Comparison of ENCODE assay signal across 2 cellular contexts in genomic region chr2:219565130-219566080, GRCh38.
TF ChIP-seq lines count a peak whose summit lies in the region.

No MANE protein-coding gene starts in this region.

TF ChIP-seq in HEK293, 187 proteins besides CTCF, POLR2A, EP300 and RAD21:
- TF ChIP-seq ZNF701 (tag by site-specific recombination; IDR thresholded peaks at IDR 0.05) (no peak), ZNF707 (tag by site-specific recombination; IDR thresholded peaks at IDR 0.05) (no peak), SP7 (tag by site-specific recombination; IDR thresholded peaks at IDR 0.05) (no peak), ZBTB21 (tag by site-specific recombination; IDR thresholded peaks at IDR 0.05) (no peak), SCRT1 (tag by site-specific recombination; IDR thresholded peaks at IDR 0.05; ENCODE audit: borderline replicate concordance) (0 out of 2 replicates have a peak, but pooled peaks have one; percentile 19), BCL11A (tag by site-specific recombination; IDR thresholded peaks at IDR 0.05; ENCODE audit: low read depth) (no peak), SCRT2 (tag by site-specific recombination; IDR thresholded peaks at IDR 0.05) (peak; percentile 59; the same call in 1 of the 2 replicates), ZNF561 (tag by site-specific recombination; IDR thresholded peaks at IDR 0.05; ENCODE audit: borderline replicate concordance) (no peak), ZNF664 (tag by site-specific recombination; IDR thresholded peaks at IDR 0.05) (no peak), ZNF521 (tag by site-specific recombination; IDR thresholded peaks at IDR 0.05) (no peak), MYNN (tag by site-specific recombination; IDR thresholded peaks at IDR 0.05; ENCODE audit: borderline replicate concordance) (no peak)
- TF ChIP-seq, protein P1, sequence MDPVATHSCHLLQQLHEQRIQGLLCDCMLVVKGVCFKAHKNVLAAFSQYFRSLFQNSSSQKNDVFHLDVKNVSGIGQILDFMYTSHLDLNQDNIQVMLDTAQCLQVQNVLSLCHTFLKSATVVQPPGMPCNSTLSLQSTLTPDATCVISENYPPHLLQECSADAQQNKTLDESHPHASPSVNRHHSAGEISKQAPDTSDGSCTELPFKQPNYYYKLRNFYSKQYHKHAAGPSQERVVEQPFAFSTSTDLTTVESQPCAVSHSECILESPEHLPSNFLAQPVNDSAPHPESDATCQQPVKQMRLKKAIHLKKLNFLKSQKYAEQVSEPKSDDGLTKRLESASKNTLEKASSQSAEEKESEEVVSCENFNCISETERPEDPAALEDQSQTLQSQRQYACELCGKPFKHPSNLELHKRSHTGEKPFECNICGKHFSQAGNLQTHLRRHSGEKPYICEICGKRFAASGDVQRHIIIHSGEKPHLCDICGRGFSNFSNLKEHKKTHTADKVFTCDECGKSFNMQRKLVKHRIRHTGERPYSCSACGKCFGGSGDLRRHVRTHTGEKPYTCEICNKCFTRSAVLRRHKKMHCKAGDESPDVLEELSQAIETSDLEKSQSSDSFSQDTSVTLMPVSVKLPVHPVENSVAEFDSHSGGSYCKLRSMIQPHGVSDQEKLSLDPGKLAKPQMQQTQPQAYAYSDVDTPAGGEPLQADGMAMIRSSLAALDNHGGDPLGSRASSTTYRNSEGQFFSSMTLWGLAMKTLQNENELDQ (tag by site-specific recombination; IDR thresholded peaks at IDR 0.05; ENCODE audit: low read depth), result no peak

TF ChIP-seq in H1, 55 proteins besides CTCF, POLR2A, EP300 and RAD21 (continues in another document):
- TF ChIP-seq SIRT6 (IDR thresholded peaks at IDR 0.05; ENCODE audit: low read length), result no peak
- peak in 1 of 2 experiments; percentile 46; a peak in 1 of 4 replicates for TF ChIP-seq SIN3A (conservative IDR thresholded peaks at IDR 0.05 in 1 of 2, IDR thresholded peaks at IDR 0.05 in 1 of 2; ENCODE audit: low read depth in 1 of 2, low read length in 2 of 2)
- TF ChIP-seq JUND (IDR thresholded peaks at IDR 0.05; ENCODE audit: low read length), result peak; percentile 6; the same call in 1 of the 2 replicates
- TF ChIP-seq TAF1 (IDR thresholded peaks at IDR 0.05; ENCODE audit: low read depth, low read length), result peak; percentile 65
- TF ChIP-seq SP1 (IDR thresholded peaks at IDR 0.05; ENCODE audit: low read depth, low read length), result peak; percentile 87
- TF ChIP-seq BACH1 (IDR thresholded peaks at IDR 0.05; ENCODE audit: low read length), result peak; percentile 27; the same call in 1 of the 2 replicates
- TF ChIP-seq CHD2 (IDR thresholded peaks at IDR 0.05; ENCODE audit: low read length), result no peak
- TF ChIP-seq HDAC6 (IDR thresholded peaks at IDR 0.05; ENCODE audit: low read depth, low read length), result no peak
- TF ChIP-seq, protein P2, sequence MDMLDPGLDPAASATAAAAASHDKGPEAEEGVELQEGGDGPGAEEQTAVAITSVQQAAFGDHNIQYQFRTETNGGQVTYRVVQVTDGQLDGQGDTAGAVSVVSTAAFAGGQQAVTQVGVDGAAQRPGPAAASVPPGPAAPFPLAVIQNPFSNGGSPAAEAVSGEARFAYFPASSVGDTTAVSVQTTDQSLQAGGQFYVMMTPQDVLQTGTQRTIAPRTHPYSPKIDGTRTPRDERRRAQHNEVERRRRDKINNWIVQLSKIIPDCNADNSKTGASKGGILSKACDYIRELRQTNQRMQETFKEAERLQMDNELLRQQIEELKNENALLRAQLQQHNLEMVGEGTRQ (IDR thresholded peaks at IDR 0.05; ENCODE audit: low read length), result no peak
- TF ChIP-seq SP2 (IDR thresholded peaks at IDR 0.05; ENCODE audit: low read length), result no peak
- peak; percentile 80; the same call in 1 of the 2 replicates for TF ChIP-seq RBBP5 (IDR thresholded peaks at IDR 0.05; ENCODE audit: borderline replicate concordance, low read depth, low read length)
- TF ChIP-seq YY1 (IDR thresholded peaks at IDR 0.05; ENCODE audit: low read depth, low read length), result peak; percentile 76; the same call in 1 of the 2 replicates
- TF ChIP-seq CHD1 (IDR thresholded peaks at IDR 0.05; ENCODE audit: low read depth, low read length), result no peak
- TF ChIP-seq KDM4A (IDR thresholded peaks at IDR 0.05; ENCODE audit: low read depth, low read length, severe bottlenecking), result no peak
- 0 out of 2 replicates have a peak, but pooled peaks have one; percentile 33 for TF ChIP-seq EGR1 (IDR thresholded peaks at IDR 0.05; ENCODE audit: borderline replicate concordance, low read depth, low read length)
- TF ChIP-seq ASH2L (IDR thresholded peaks at IDR 0.05; ENCODE audit: low read length), result peak; percentile 74
- TF ChIP-seq, protein P3, sequence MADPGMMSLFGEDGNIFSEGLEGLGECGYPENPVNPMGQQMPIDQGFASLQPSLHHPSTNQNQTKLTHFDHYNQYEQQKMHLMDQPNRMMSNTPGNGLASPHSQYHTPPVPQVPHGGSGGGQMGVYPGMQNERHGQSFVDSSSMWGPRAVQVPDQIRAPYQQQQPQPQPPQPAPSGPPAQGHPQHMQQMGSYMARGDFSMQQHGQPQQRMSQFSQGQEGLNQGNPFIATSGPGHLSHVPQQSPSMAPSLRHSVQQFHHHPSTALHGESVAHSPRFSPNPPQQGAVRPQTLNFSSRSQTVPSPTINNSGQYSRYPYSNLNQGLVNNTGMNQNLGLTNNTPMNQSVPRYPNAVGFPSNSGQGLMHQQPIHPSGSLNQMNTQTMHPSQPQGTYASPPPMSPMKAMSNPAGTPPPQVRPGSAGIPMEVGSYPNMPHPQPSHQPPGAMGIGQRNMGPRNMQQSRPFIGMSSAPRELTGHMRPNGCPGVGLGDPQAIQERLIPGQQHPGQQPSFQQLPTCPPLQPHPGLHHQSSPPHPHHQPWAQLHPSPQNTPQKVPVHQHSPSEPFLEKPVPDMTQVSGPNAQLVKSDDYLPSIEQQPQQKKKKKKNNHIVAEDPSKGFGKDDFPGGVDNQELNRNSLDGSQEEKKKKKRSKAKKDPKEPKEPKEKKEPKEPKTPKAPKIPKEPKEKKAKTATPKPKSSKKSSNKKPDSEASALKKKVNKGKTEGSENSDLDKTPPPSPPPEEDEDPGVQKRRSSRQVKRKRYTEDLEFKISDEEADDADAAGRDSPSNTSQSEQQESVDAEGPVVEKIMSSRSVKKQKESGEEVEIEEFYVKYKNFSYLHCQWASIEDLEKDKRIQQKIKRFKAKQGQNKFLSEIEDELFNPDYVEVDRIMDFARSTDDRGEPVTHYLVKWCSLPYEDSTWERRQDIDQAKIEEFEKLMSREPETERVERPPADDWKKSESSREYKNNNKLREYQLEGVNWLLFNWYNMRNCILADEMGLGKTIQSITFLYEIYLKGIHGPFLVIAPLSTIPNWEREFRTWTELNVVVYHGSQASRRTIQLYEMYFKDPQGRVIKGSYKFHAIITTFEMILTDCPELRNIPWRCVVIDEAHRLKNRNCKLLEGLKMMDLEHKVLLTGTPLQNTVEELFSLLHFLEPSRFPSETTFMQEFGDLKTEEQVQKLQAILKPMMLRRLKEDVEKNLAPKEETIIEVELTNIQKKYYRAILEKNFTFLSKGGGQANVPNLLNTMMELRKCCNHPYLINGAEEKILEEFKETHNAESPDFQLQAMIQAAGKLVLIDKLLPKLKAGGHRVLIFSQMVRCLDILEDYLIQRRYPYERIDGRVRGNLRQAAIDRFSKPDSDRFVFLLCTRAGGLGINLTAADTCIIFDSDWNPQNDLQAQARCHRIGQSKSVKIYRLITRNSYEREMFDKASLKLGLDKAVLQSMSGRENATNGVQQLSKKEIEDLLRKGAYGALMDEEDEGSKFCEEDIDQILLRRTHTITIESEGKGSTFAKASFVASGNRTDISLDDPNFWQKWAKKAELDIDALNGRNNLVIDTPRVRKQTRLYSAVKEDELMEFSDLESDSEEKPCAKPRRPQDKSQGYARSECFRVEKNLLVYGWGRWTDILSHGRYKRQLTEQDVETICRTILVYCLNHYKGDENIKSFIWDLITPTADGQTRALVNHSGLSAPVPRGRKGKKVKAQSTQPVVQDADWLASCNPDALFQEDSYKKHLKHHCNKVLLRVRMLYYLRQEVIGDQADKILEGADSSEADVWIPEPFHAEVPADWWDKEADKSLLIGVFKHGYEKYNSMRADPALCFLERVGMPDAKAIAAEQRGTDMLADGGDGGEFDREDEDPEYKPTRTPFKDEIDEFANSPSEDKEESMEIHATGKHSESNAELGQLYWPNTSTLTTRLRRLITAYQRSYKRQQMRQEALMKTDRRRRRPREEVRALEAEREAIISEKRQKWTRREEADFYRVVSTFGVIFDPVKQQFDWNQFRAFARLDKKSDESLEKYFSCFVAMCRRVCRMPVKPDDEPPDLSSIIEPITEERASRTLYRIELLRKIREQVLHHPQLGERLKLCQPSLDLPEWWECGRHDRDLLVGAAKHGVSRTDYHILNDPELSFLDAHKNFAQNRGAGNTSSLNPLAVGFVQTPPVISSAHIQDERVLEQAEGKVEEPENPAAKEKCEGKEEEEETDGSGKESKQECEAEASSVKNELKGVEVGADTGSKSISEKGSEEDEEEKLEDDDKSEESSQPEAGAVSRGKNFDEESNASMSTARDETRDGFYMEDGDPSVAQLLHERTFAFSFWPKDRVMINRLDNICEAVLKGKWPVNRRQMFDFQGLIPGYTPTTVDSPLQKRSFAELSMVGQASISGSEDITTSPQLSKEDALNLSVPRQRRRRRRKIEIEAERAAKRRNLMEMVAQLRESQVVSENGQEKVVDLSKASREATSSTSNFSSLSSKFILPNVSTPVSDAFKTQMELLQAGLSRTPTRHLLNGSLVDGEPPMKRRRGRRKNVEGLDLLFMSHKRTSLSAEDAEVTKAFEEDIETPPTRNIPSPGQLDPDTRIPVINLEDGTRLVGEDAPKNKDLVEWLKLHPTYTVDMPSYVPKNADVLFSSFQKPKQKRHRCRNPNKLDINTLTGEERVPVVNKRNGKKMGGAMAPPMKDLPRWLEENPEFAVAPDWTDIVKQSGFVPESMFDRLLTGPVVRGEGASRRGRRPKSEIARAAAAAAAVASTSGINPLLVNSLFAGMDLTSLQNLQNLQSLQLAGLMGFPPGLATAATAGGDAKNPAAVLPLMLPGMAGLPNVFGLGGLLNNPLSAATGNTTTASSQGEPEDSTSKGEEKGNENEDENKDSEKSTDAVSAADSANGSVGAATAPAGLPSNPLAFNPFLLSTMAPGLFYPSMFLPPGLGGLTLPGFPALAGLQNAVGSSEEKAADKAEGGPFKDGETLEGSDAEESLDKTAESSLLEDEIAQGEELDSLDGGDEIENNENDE (IDR thresholded peaks at IDR 0.05; ENCODE audit: insufficient replicate concordance, low read length), result peak; percentile 81
- TF ChIP-seq JUN (IDR thresholded peaks at IDR 0.05; ENCODE audit: low read depth, low read length), result no peak
- TF ChIP-seq RNF2 (IDR thresholded peaks at IDR 0.05; ENCODE audit: borderline replicate concordance, low read depth, low read length, missing control alignments, poor library complexity, severe bottlenecking), result no peak
- peak; percentile 64 for TF ChIP-seq POLR2AphosphoS5 (IDR thresholded peaks at IDR 0.05; ENCODE audit: low read depth, low read length)
- TF ChIP-seq CREB1 (IDR thresholded peaks at IDR 0.05), result no peak
- TF ChIP-seq TAF7 (optimal IDR thresholded peaks at IDR 0.05; ENCODE audit: borderline replicate concordance, low read depth, low read length), result peak; percentile 50
- peak; percentile 15; the same call in 1 of the 2 replicates for TF ChIP-seq MAFK (IDR thresholded peaks at IDR 0.05; ENCODE audit: low read depth, low read length)
- TF ChIP-seq SUZ12 (IDR thresholded peaks at IDR 0.05; ENCODE audit: low read length), result no peak
- TF ChIP-seq RXRA (IDR thresholded peaks at IDR 0.05; ENCODE audit: insufficient read depth, low read depth, low read length), result no peak
- TF ChIP-seq EZH2 (IDR thresholded peaks at IDR 0.05; ENCODE audit: low read depth, low read length, severe bottlenecking), result no peak
- TF ChIP-seq KDM5A (IDR thresholded peaks at IDR 0.05; ENCODE audit: low read length), result no peak
- TF ChIP-seq, protein P4, sequence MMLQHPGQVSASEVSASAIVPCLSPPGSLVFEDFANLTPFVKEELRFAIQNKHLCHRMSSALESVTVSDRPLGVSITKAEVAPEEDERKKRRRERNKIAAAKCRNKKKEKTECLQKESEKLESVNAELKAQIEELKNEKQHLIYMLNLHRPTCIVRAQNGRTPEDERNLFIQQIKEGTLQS (IDR thresholded peaks at IDR 0.05; ENCODE audit: insufficient read depth, low read depth, low read length), result no peak
- peak in 1 of 2 experiments; percentile 38 for TF ChIP-seq BCL11A (IDR thresholded peaks at IDR 0.05; ENCODE audit: low read depth in 2 of 2, low read length in 2 of 2)
- TF ChIP-seq GTF2F1 (IDR thresholded peaks at IDR 0.05; ENCODE audit: borderline replicate concordance, low read depth, low read length), result 0 out of 2 replicates have a peak, but pooled peaks have one; percentile 25
- TF ChIP-seq ZNF274 (IDR thresholded peaks at IDR 0.05; ENCODE audit: borderline replicate concordance, extremely low read depth, low read length), result no peak
- no peak for TF ChIP-seq SIX5 (IDR thresholded peaks at IDR 0.05; ENCODE audit: low read depth, low read length)
- TF ChIP-seq FOSL1 (IDR thresholded peaks at IDR 0.05; ENCODE audit: insufficient read depth, low read depth, low read length), result no peak
- TF ChIP-seq MAX (IDR thresholded peaks at IDR 0.05), result peak; percentile 38
- TF ChIP-seq TBP (IDR thresholded peaks at IDR 0.05; ENCODE audit: low read depth, low read length), result peak; percentile 62; the same call in 1 of the 2 replicates
- TF ChIP-seq SP4 (IDR thresholded peaks at IDR 0.05; ENCODE audit: low read length), result no peak; the same call in 1 of the 2 replicates
- no peak for TF ChIP-seq PHF8 (conservative IDR thresholded peaks at IDR 0.05; ENCODE audit: low read depth, low read length)
- TF ChIP-seq NANOG (IDR thresholded peaks at IDR 0.05; ENCODE audit: insufficient read depth, low read depth, low read length, poor library complexity, severe bottlenecking), result no peak
- peak in 1 of 2 experiments; percentile 72; a peak in 1 of 4 replicates for TF ChIP-seq HDAC2 (IDR thresholded peaks at IDR 0.05; ENCODE audit: borderline replicate concordance in 1 of 2, low read depth in 2 of 2, low read length in 2 of 2)
- TF ChIP-seq POU5F1 (IDR thresholded peaks at IDR 0.05; ENCODE audit: low read depth, low read length), result no peak
- no peak for TF ChIP-seq CTBP2 (IDR thresholded peaks at IDR 0.05; ENCODE audit: borderline replicate concordance, insufficient read depth, insufficient read length, low read length)
- TF ChIP-seq CEBPB (IDR thresholded peaks at IDR 0.05; ENCODE audit: low read depth, low read length), result no peak
- TF ChIP-seq GABPA (IDR thresholded peaks at IDR 0.05; ENCODE audit: borderline replicate concordance, insufficient read depth, low read length), result no peak
- TF ChIP-seq SAP30 (IDR thresholded peaks at IDR 0.05; ENCODE audit: insufficient read depth, insufficient replicate concordance, low read length), result no peak
- TF ChIP-seq TCF12 (IDR thresholded peaks at IDR 0.05; ENCODE audit: low read depth, low read length), result peak; percentile 85; the same call in 1 of the 2 replicates
- TF ChIP-seq, protein P5, sequence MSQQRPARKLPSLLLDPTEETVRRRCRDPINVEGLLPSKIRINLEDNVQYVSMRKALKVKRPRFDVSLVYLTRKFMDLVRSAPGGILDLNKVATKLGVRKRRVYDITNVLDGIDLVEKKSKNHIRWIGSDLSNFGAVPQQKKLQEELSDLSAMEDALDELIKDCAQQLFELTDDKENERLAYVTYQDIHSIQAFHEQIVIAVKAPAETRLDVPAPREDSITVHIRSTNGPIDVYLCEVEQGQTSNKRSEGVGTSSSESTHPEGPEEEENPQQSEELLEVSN (IDR thresholded peaks at IDR 0.05), result no peak
- TF ChIP-seq BRCA1 (IDR thresholded peaks at IDR 0.05; ENCODE audit: low read depth, low read length), result no peak
- TF ChIP-seq KDM1A (IDR thresholded peaks at IDR 0.05; ENCODE audit: borderline replicate concordance, low read length), result no peak
- peak; percentile 97 for TF ChIP-seq TEAD4 (IDR thresholded peaks at IDR 0.05; ENCODE audit: low read depth, low read length)
- TF ChIP-seq SRF (IDR thresholded peaks at IDR 0.05; ENCODE audit: low read depth, low read length), result no peak
